8 cellular contexts compared by ENCODE assay signal in the genomic region with DNA sequence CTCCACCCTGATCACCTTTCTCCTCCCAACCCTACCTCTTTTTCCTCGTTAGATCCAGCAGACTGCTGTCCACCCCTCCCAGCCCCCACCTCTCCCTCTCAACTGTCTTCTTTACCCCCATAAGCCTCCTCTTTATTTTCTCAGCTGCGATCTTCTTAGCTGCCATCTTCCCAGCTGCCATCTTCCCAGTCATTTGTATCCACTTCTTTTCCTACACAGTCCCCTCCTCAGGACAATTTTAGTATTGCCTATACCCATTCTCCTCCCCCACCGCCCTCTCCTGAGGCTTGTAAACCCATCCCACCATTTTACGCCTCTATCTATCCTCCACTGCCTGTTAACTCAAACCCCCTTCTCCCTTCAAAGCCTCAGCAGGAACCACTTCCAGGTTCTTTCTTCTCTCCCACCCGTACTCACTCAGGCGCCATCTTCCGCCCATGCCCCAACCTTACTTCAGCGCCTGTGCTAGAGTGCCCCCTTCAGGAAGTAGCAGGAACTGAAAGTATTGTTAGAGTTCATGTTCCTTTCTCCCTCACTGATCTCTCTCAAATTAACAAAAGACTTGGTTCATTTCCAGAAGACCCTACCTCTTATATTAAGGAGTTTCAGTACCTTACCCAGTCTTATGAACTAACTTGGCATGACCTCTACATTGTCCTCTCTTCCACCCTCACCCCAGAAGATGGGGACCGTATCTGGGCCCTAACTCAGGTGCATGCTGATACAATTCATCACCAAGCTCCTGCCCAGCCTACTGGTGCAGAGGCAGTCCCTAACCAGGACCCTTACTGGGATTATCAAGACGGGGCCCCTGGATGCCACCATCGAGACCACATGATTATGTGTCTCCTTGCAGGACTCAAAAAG.
DNase-seq lines count a peak whose midpoint lies in the region; ATAC-seq and TF ChIP-seq lines count a peak whose summit lies in the region.

No MANE protein-coding gene starts in this region.

- H3K4me1 ChIP-seq in RWPE2 (ENCODE audit: insufficient read depth, poor library complexity, severe bottlenecking), result peaks cover 5% of the 10 kb centered on the region
- H3K4me1 ChIP-seq in esophagus squamous epithelium, result peaks cover 0 to 8% (median under 1%) of the 10 kb centered on the region in 3 donors

- intact Hi-C loops in esophagus squamous epithelium (cut with DNase I) (no loop called here), posterior cingulate gyrus (cut with DNase I) (no loop called here)

- DNase-seq in RWPE2 (ENCODE audit: low spot score) (no peak), iPS DF 19.7 (ENCODE audit: low read depth, low spot score) (peak; percentile 12), CD1c-positive myeloid dendritic cell (ENCODE audit: extremely low spot score) (no peak), esophagus squamous epithelium (lab: John Stamatoyannopoulos, UW) (no peak), posterior cingulate gyrus (no peak)
- DNase-seq in stimulated activated naive CD4-positive, alpha-beta T cell (lab: John Stamatoyannopoulos, UW), result no peak

- ATAC-seq in RWPE2 (ENCODE audit: low read depth), result no peak

- H3K4me3 ChIP-seq in RWPE2 (ENCODE audit: severe bottlenecking) (no peak overlapping the region), esophagus squamous epithelium (no peak overlapping the region)

- WGBS in esophagus squamous epithelium, 2 donors, result 79 to 80% methylated on average over 10 to 11 of the region's 11 CpGs

- no peaks in the 10 kb centered on the region for H3K36me3 ChIP-seq in RWPE2 (ENCODE audit: low read depth)
- H3K36me3 ChIP-seq in esophagus squamous epithelium, result no peaks in the 10 kb centered on the region

- H3K27ac ChIP-seq in C4-2B (no peak overlapping the region), RWPE2 (ENCODE audit: poor library complexity, severe bottlenecking) (no peak overlapping the region), esophagus squamous epithelium (no peak overlapping the region)

- H3K9me3 ChIP-seq in RWPE2 (ENCODE audit: severe bottlenecking), result no peaks in the 10 kb centered on the region
- peaks cover 0 to 13% (median 8%) of the 10 kb centered on the region in 3 donors for H3K9me3 ChIP-seq in esophagus squamous epithelium

- H3K27me3 ChIP-seq in RWPE2 (ENCODE audit: insufficient read depth, poor library complexity, severe bottlenecking) (no peaks in the 10 kb centered on the region), esophagus squamous epithelium (no peaks in the 10 kb centered on the region)

- TF ChIP-seq POLR2A in esophagus squamous epithelium (IDR thresholded peaks at IDR 0.05), result no peak

- TF ChIP-seq CTCF in C4-2B (conservative IDR thresholded peaks at IDR 0.05) (peak; percentile 75), GM12874 (IDR thresholded peaks at IDR 0.05; ENCODE audit: insufficient read depth, low read depth, low read length) (peak; percentile 44; the same call in 1 of the 2 replicates), RWPE2 (IDR thresholded peaks at IDR 0.05; ENCODE audit: poor library complexity, severe bottlenecking) (peak; percentile 41), esophagus squamous epithelium (IDR thresholded peaks at IDR 0.05) (peak in 3 of 6 experiments; percentile 28 to 55 (median 32))
